Comparison of ENCODE assay signal across 16 cellular contexts in the genomic region with DNA sequence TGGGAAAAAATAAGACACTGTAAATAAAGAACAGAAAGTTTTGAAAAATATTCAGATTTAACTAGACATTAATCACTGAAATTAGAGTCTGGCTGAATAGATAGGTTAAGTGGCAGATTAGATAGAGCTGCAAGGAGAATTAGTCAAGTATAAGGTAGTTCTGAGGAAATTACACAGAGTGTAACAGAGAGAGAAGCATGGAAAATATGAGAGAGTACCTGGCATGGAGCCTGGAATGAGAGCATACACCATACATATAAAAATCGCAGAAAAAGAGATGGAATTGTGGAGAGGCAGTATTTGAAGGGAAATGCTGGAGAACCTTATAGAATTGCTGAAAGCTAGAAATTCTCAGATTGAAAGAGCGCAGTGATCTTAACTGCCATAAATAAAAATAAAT. TPM values are rescaled to one million over a fixed set of nuclear protein-coding genes. Genes with fewer than 3 reads are reported as not detected.
DNase-seq lines count a peak whose midpoint lies in the region; ATAC-seq and TF ChIP-seq lines count a peak whose summit lies in the region.
"Had no signal": no experiment of that assay in that cellular context is flagged by ENCODE, and none has a peak within 500 bp of the region (broad histone marks: within the 10 kb centered on the region; RNA-seq: fewer than 3 reads in every experiment).

No MANE protein-coding gene starts in this region.

- H3K9ac ChIP-seq in adipocyte (ENCODE audit: low read length), result no peak overlapping the region

- no peak for TF ChIP-seq CTCF in left lung (IDR thresholded peaks at IDR 0.05)
- no peak for TF ChIP-seq CTCF in omental fat pad (IDR thresholded peaks at IDR 0.05)
- no peak for TF ChIP-seq CTCF in GM10266 (IDR thresholded peaks at IDR 0.05; ENCODE audit: control insufficient read depth, insufficient read depth, low read depth, missing control alignments)

- DNase-seq in NCI-H2196 (lab: John Stamatoyannopoulos, UW; ENCODE audit: unreplicated experiment) (peak; percentile 19), NCI-H2196 treated with DMSO at 0.1 percent for 48 hours (lab: John Stamatoyannopoulos, UW; ENCODE audit: unreplicated experiment) (no peak), LHCN-M2 (ENCODE audit: low read depth) (peak; percentile 34), adipocyte (ENCODE audit: low read depth) (peak; percentile 39), left lung (no peak), omental fat pad (ENCODE audit: low spot score) (no peak), GF-D8 (lab: John Stamatoyannopoulos, UW) (no peak), GM10266 (ENCODE audit: extremely low spot score) (no peak)
- DNase-seq: activated CD8-positive, alpha-beta memory T cell treated with anti-CD3 and anti-CD28 coated beads for 24 hours; amniotic stem cell; effector memory CD4-positive, alpha-beta T cell; heart left ventricle; NCI-H1694 treated with DMSO at 0.1 percent for 48 hours; trophoblast cell had no signal

- no peak overlapping the region for H3K4me3 ChIP-seq in adipocyte (ENCODE audit: low read length)
- H3K4me3 ChIP-seq in left lung, result no peak overlapping the region
- H3K4me3 ChIP-seq: heart left ventricle, skin epidermis had no signal

- intact Hi-C loops in left lung (cut with DNase I), result no loop called here

- H3K27ac ChIP-seq in left lung, result peak overlapping the region in 1 of 2 donors; percentile 19

- no peaks in the 10 kb centered on the region for H3K36me3 ChIP-seq in adipocyte (ENCODE audit: control insufficient read depth, insufficient read depth, low read length, severe bottlenecking)
- peaks cover 0 to 4% of the 10 kb centered on the region in 2 donors for H3K36me3 ChIP-seq in left lung
- H3K36me3 ChIP-seq: heart left ventricle, neutrophil had no signal

- ATAC-seq in left lung (peak; percentile 21), omental fat pad (ENCODE audit: low FRiP score) (no peak)

- no peaks in the 10 kb centered on the region for H3K9me3 ChIP-seq in adipocyte (ENCODE audit: control insufficient read depth, low read length)
- no peaks in the 10 kb centered on the region for H3K9me3 ChIP-seq in left lung
- H3K9me3 ChIP-seq: neutrophil had no signal

- H3K27me3 ChIP-seq in adipocyte (replicated peaks; ENCODE audit: control insufficient read depth, insufficient read depth, low read length) (no peaks in the 10 kb centered on the region), left lung (no peaks in the 10 kb centered on the region)
- H3K27me3 ChIP-seq: heart left ventricle, neutrophil had no signal

- H3K4me1 ChIP-seq in adipocyte (ENCODE audit: control insufficient read depth, insufficient read depth, low read length), result peaks cover 3% of the 10 kb centered on the region
- H3K4me1 ChIP-seq in left lung, result peaks cover 0 to 36% of the 10 kb centered on the region in 2 donors

RNA-seq across cellular contexts. Expression of gene ZNRF2, which starts 46.9 kb away (rescaled TPM):
- 12.2 and 12.7 TPM in 2 replicates for total RNA-seq in LHCN-M2 (2014; rRNA removed)
- polyA plus RNA-seq in LHCN-M2 (2012), result 2.0 TPM
- total RNA-seq in left lung, result 10 to 100 TPM; 18.3 to 19.5 TPM
- total RNA-seq in omental fat pad, result 10 to 100 TPM; 14.9 to 23.3 (median 18.6) TPM

Comparison
In these comparisons a context has a peak if more than half of its experiments do, and no peak if none do; other contexts are left out.
1. DNase-seq: peak in NCI-H2196 (single experiment), LHCN-M2 (single experiment) and adipocyte (single experiment); none in NCI-H2196 treated with DMSO at 0.1 percent for 48 hours (single experiment), left lung (0 of 2), omental fat pad (single experiment), GF-D8 (single experiment) and GM10266 (single experiment).